Comparison of ENCODE assay signal across 8 cellular contexts in genomic region chr12:70241845-70242244, GRCh38. TPM values are rescaled to one million over a fixed set of nuclear protein-coding genes. Genes with fewer than 3 reads are reported as not detected.
DNase-seq lines count a peak whose midpoint lies in the region; ATAC-seq and TF ChIP-seq lines count a peak whose summit lies in the region.

No MANE protein-coding gene starts in this region.

- H3K4me3 ChIP-seq in AG04450 (ENCODE audit: low read depth, low read length) (peak overlapping the region; percentile 85), HUES64 (ENCODE audit: low read length) (peak overlapping the region; percentile 100)

- H3K27me3 ChIP-seq in AG04450 (ENCODE audit: control insufficient read depth, insufficient read depth, low read length) (no peaks in the 10 kb centered on the region), HUES64 (ENCODE audit: insufficient read depth, low read length) (no peaks in the 10 kb centered on the region)

- POLR2A ChIA-PET in AG04450 (lab: Yijun Ruan, JAX): no interaction called here

- no peak for DNase-seq in AG04450 (ENCODE audit: low read depth, low spot score)
- no peak for DNase-seq in memory B cell (ENCODE audit: low spot score in 2 of 2)
- no peak for DNase-seq in UCSD-AML1 (lab: John Stamatoyannopoulos, UW; ENCODE audit: unreplicated experiment)
- no peak for DNase-seq in HUDEP-2 (lab: John Stamatoyannopoulos, UW; ENCODE audit: unreplicated experiment in 76 of 76)
- DNase-seq in EL: no peak
- DNase-seq in SK-N-DZ (ENCODE audit: low spot score): no peak

- H3K36me3 Mint-ChIP-seq in brain: peaks cover 58% of the 10 kb centered on the region
- H3K36me3 Mint-ChIP-seq in memory B cell: peaks cover 19% of the 10 kb centered on the region

- peaks cover 30% of the 10 kb centered on the region for H3K4me1 ChIP-seq in HUES64 (ENCODE audit: insufficient read depth, low read length)

- TF ChIP-seq CTCF in AG04450 (IDR thresholded peaks at IDR 0.05; ENCODE audit: low read depth, low read length): no peak
- no peak for TF ChIP-seq CTCF in brain (conservative IDR thresholded peaks at IDR 0.05)

- no peak for ATAC-seq in memory B cell (ENCODE audit: low read depth)

- H3K27ac ChIP-seq in AG04450 (ENCODE audit: low read depth, low read length): no peak overlapping the region
- H3K27ac ChIP-seq in HUES64 (ENCODE audit: low read depth, low read length): peak overlapping the region; percentile 99; the same call in 1 of the 2 replicates

- H3K27ac Mint-ChIP-seq in brain (peak overlapping the region; percentile 99 to 100 (median 100)), memory B cell (peak overlapping the region; percentile 99)

- H3K9me3 ChIP-seq in AG04450 (ENCODE audit: control insufficient read depth, insufficient read depth, low read length) (no peaks in the 10 kb centered on the region), HUES64 (ENCODE audit: insufficient read depth, low read depth, low read length) (no peaks in the 10 kb centered on the region)

- H3K4me3 Mint-ChIP-seq in brain (peak overlapping the region; percentile 97 to 100 (median 99)), memory B cell (peak overlapping the region; percentile 100)

- H3K27me3 Mint-ChIP-seq in brain (peaks cover 17% of the 10 kb centered on the region), memory B cell (no peaks in the 10 kb centered on the region)

- H3K9me3 Mint-ChIP-seq in brain (peaks cover 0 to 4% (median 0%) of the 10 kb centered on the region in 5 experiments), memory B cell (no peaks in the 10 kb centered on the region)

- peak overlapping the region; percentile 98 for H3K9ac ChIP-seq in HUES64 (ENCODE audit: low read depth, low read length)

- H3K4me1 Mint-ChIP-seq in brain (peaks cover 54% of the 10 kb centered on the region), memory B cell (peaks cover 32% of the 10 kb centered on the region)

- H3K36me3 ChIP-seq in HUES64 (ENCODE audit: insufficient read depth, low read length): peaks cover 46% of the 10 kb centered on the region

- CTCF ChIA-PET in AG04450 (lab: Charles Lee): no interaction called here

- WGBS in HUES64: 70% methylated on average over 2 of the region's 2 CpGs

RNA-seq across cellular contexts. Expression of gene CNOT2, which starts 1.4 kb away (rescaled TPM):
- polyA plus RNA-seq in AG04450 (2011; rRNA removed): 74.3 and 77.2 TPM in 2 replicates
- polyA minus RNA-seq in AG04450 (2011; rRNA and poly(A)+ RNA removed): 149 and 186 TPM in 2 replicates
- polyA plus RNA-seq in HUES64 (2013, experiment 1 of 2): 55.5 TPM
- polyA plus RNA-seq in HUES64 (2013, experiment 2 of 2): 54.0 TPM
- 42.9 TPM for polyA plus RNA-seq in brain (ENCODE audit: insufficient read depth, low read depth, low replicate concordance)
- polyA plus RNA-seq in SK-N-DZ (2014; cell fraction: cytosol; rRNA removed): 86.8 and 95.1 TPM in 2 replicates
- polyA plus RNA-seq in SK-N-DZ (2014; cell fraction: nucleus; rRNA removed): 120 and 136 TPM in 2 replicates
